ENCODE assay signal across 24 cellular contexts in genomic region chr7:31997423-31997822, GRCh38.
"Had no signal": no experiment of that assay in that cellular context is flagged by ENCODE, and none has a peak within 500 bp of the region (broad histone marks: within the 10 kb centered on the region; RNA-seq: fewer than 3 reads in every experiment).

No MANE protein-coding gene starts in this region.

- H3K27ac ChIP-seq: left lung, pancreas, psoas muscle, right lobe of liver, transverse colon, upper lobe of left lung, vagina had no signal

- H3K36me3 Mint-ChIP-seq: immature natural killer cell; memory B cell; stimulated activated memory B cell treated with anti-CD40 and anti-IgM and Interleukin-4, amounts not matched to agents 10 μg/mL and 1 μg/mL and 100 μg/mL, for 72 hours had no signal

- DNase-seq: hippocampal formation; immature natural killer cell; kidney; left colon; left lung; naive thymus-derived CD8-positive, alpha-beta T cell; pancreas; psoas muscle; right lobe of liver; stimulated activated CD4-positive, alpha-beta T cell treated with anti-CD3 and anti-CD28 coated beads, Interleukin-1b, Interleukin-23, amount 100 ng/mL, for 48 hours; stimulated activated CD4-positive, alpha-beta T cell treated with anti-CD3 and anti-CD28 coated beads, Interleukin-2, amount 100 ng/mL, for 48 hours; stimulated activated CD4-positive, alpha-beta T cell treated with anti-CD3 and anti-CD28 coated beads, Interleukin-4, amount 100 ng/mL, for 4 hours; stimulated activated CD8-positive, alpha-beta memory T cell treated with anti-CD3 and anti-CD28 coated beads, Interleukin-4, amount 100 ng/mL, for 48 hours; stimulated activated naive CD4-positive, alpha-beta T cell treated with Interleukin-2 at 50 U/mL for 16 hours; stimulated activated naive CD8-positive, alpha-beta T cell treated with anti-CD3 and anti-CD28 coated beads, Interleukin-15, amount 100 ng/mL, for 72 hours; substantia nigra; transverse colon; upper lobe of left lung had no signal

- FAIRE-seq: islet of Langerhans, kidney, pancreas had no signal

- H3K27ac Mint-ChIP-seq: immature natural killer cell; memory B cell; naive thymus-derived CD8-positive, alpha-beta T cell; nephron; stimulated activated memory B cell treated with anti-CD40 and anti-IgM and Interleukin-4, amounts not matched to agents 10 μg/mL and 1 μg/mL and 100 μg/mL, for 72 hours; stimulated activated naive CD8-positive, alpha-beta T cell treated with anti-CD3 and anti-CD28 coated beads, Interleukin-15, amount 100 ng/mL, for 72 hours had no signal

- H3K4me1 Mint-ChIP-seq: immature natural killer cell; memory B cell; naive thymus-derived CD8-positive, alpha-beta T cell; nephron; stimulated activated memory B cell treated with anti-CD40 and anti-IgM and Interleukin-4, amounts not matched to agents 10 μg/mL and 1 μg/mL and 100 μg/mL, for 72 hours; stimulated activated naive CD8-positive, alpha-beta T cell treated with anti-CD3 and anti-CD28 coated beads, Interleukin-15, amount 100 ng/mL, for 72 hours had no signal

- H3K36me3 ChIP-seq: left lung, pancreas, right lobe of liver, transverse colon, upper lobe of left lung, vagina had no signal

- H3K4me3 ChIP-seq: left lung, pancreas, psoas muscle, right lobe of liver, smooth muscle cell, transverse colon, upper lobe of left lung, vagina had no signal

- H3K4me2 ChIP-seq: smooth muscle cell had no signal

- H3K27me3 ChIP-seq: left lung, pancreas, right lobe of liver, transverse colon, upper lobe of left lung, vagina had no signal

- H3K27me3 Mint-ChIP-seq: memory B cell; stimulated activated memory B cell treated with anti-CD40 and anti-IgM and Interleukin-4, amounts not matched to agents 10 μg/mL and 1 μg/mL and 100 μg/mL, for 72 hours; stimulated activated naive CD8-positive, alpha-beta T cell treated with anti-CD3 and anti-CD28 coated beads, Interleukin-15, amount 100 ng/mL, for 72 hours had no signal

- H3K4me3 Mint-ChIP-seq: immature natural killer cell; memory B cell; naive thymus-derived CD8-positive, alpha-beta T cell; nephron; stimulated activated memory B cell treated with anti-CD40 and anti-IgM and Interleukin-4, amounts not matched to agents 10 μg/mL and 1 μg/mL and 100 μg/mL, for 72 hours; stimulated activated naive CD8-positive, alpha-beta T cell treated with anti-CD3 and anti-CD28 coated beads, Interleukin-15, amount 100 ng/mL, for 72 hours had no signal

- H3K4me1 ChIP-seq: left lung, pancreas, psoas muscle, right lobe of liver, vagina had no signal

- H3K9me3 ChIP-seq: pancreas, right lobe of liver, transverse colon, vagina had no signal
